Comparison of ENCODE assay signal across 11 cellular contexts in the genomic region with DNA sequence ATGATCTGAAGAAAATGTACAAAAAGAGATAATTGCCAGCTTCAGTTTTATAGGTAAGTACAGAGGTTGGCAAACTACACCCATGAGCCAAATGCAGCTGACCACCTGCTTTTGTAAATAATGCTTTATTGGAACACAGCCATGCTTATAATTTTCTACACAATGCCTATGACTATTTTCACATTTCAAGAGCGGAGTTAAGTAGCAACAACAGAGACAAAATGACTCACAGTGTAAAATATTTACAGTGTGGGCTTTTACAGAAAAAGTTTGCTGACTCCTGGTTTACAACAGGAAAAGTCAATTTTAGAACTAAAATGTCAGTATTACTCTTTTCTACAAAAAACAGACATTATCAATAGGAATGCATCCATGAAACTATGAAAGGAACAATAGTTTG. TPM values are rescaled to one million over a fixed set of nuclear protein-coding genes. Genes with fewer than 3 reads are reported as not detected.
DNase-seq lines count a peak whose midpoint lies in the region; ATAC-seq, FAIRE-seq and TF ChIP-seq lines count a peak whose summit lies in the region.
"Had no signal": no experiment of that assay in that cellular context is flagged by ENCODE, and none has a peak within 500 bp of the region (broad histone marks: within the 10 kb centered on the region; RNA-seq: fewer than 3 reads in every experiment).

No MANE protein-coding gene starts in this region.

- ATAC-seq in HG02798 (IDR thresholded peaks at IDR 0.05; ENCODE audit: poor library complexity, unreplicated experiment) (no peak), HG03432 (IDR thresholded peaks at IDR 0.05; ENCODE audit: unreplicated experiment) (no peak)
- ATAC-seq: T-helper 17 cell had no signal

- H3K4me1 ChIP-seq in HEK293 (ENCODE audit: control insufficient read depth, insufficient read depth, low read length), result no peaks in the 10 kb centered on the region

- DNase-seq in NCI-H2227 (lab: John Stamatoyannopoulos, UW; ENCODE audit: unreplicated experiment), result peak; percentile 37
- DNase-seq in chondrocyte (ENCODE audit: low spot score), result no peak
- DNase-seq in retinal pigment epithelial cell (ENCODE audit: low read depth), result peak; percentile 64
- DNase-seq in HTR-8/SVneo (ENCODE audit: insufficient read length, low spot score), result no peak
- DNase-seq: naive B cell, NCI-H1694, T-helper 17 cell had no signal

- no peak overlapping the region for H3K4me3 Mint-ChIP-seq in chondrocyte (ENCODE audit: unreplicated experiment)
- H3K4me3 Mint-ChIP-seq: naive B cell, T-helper 17 cell had no signal

- peak overlapping the region; percentile 80 for H3K27ac Mint-ChIP-seq in chondrocyte (ENCODE audit: unreplicated experiment)
- H3K27ac Mint-ChIP-seq: T-helper 17 cell had no signal

- no peaks in the 10 kb centered on the region for H3K9me3 ChIP-seq in HEK293 (ENCODE audit: control insufficient read depth, insufficient read depth, low read depth, low read length)

- peaks cover 31 to 82% of the 10 kb centered on the region in 2 experiments for H3K36me3 ChIP-seq in HEK293 (ENCODE audit: control insufficient read depth in 2 of 2, insufficient read depth in 1 of 2, low read length in 2 of 2)

- no peak overlapping the region for H3K27ac ChIP-seq in HEK293 (ENCODE audit: extremely low read depth, low read depth, low read length)

- CTCF ChIA-PET in HEK293 (lab: Yijun Ruan, JAX), result no interaction called here

- H3K36me3 Mint-ChIP-seq in chondrocyte (ENCODE audit: low read depth), result peaks cover 32% of the 10 kb centered on the region

- H3K4me1 Mint-ChIP-seq in chondrocyte (ENCODE audit: low read depth), result peaks cover 21% of the 10 kb centered on the region
- H3K4me1 Mint-ChIP-seq: naive B cell had no signal

- H3K27me3 Mint-ChIP-seq in chondrocyte (ENCODE audit: low read depth), result no peaks in the 10 kb centered on the region
- H3K27me3 Mint-ChIP-seq: naive B cell, T-helper 17 cell had no signal

- no peak for TF ChIP-seq CTCF in HEK293 (tag by site-specific recombination; IDR thresholded peaks at IDR 0.05)
- no peak for TF ChIP-seq CTCF in chondrocyte (IDR thresholded peaks at IDR 0.05)
- no peak for TF ChIP-seq CTCF in retinal pigment epithelial cell (conservative IDR thresholded peaks at IDR 0.05; ENCODE audit: low read depth, low read length)

- FAIRE-seq in HTR-8/SVneo (lab: Jason Lieb, UNC), result no peak
- FAIRE-seq: frontal cortex had no signal

- no peak overlapping the region for H3K4me3 ChIP-seq in HEK293 (ENCODE audit: low read depth, low read length)
- H3K4me3 ChIP-seq in retinal pigment epithelial cell (ENCODE audit: low read length), result no peak overlapping the region

- POLR2A ChIA-PET in HEK293 (lab: Yijun Ruan, JAX), result no interaction called here

- peaks cover 2% of the 10 kb centered on the region for H3K9me3 Mint-ChIP-seq in chondrocyte (ENCODE audit: low read depth)

TF ChIP-seq in HEK293, 187 proteins besides CTCF, POLR2A, EP300 and RAD21:
- TF ChIP-seq HIC1 (tag by site-specific recombination; IDR thresholded peaks at IDR 0.05) (no peak), BCL11B (tag by site-specific recombination; IDR thresholded peaks at IDR 0.05; ENCODE audit: low read depth) (no peak), PRDM6 (tag by site-specific recombination; IDR thresholded peaks at IDR 0.05) (0 out of 2 replicates have a peak, but pooled peaks have one; percentile 17), ZNF157 (tag by site-specific recombination; IDR thresholded peaks at IDR 0.05) (no peak), TCF7L2 (IDR thresholded peaks at IDR 0.05; ENCODE audit: borderline replicate concordance, low read depth, low read length) (no peak)
- TF ChIP-seq, protein P1, sequence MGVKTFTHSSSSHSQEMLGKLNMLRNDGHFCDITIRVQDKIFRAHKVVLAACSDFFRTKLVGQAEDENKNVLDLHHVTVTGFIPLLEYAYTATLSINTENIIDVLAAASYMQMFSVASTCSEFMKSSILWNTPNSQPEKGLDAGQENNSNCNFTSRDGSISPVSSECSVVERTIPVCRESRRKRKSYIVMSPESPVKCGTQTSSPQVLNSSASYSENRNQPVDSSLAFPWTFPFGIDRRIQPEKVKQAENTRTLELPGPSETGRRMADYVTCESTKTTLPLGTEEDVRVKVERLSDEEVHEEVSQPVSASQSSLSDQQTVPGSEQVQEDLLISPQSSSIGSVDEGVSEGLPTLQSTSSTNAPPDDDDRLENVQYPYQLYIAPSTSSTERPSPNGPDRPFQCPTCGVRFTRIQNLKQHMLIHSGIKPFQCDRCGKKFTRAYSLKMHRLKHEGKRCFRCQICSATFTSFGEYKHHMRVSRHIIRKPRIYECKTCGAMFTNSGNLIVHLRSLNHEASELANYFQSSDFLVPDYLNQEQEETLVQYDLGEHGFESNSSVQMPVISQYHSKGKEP (tag by site-specific recombination; IDR thresholded peaks at IDR 0.05), result no peak
- TF ChIP-seq, protein P2, sequence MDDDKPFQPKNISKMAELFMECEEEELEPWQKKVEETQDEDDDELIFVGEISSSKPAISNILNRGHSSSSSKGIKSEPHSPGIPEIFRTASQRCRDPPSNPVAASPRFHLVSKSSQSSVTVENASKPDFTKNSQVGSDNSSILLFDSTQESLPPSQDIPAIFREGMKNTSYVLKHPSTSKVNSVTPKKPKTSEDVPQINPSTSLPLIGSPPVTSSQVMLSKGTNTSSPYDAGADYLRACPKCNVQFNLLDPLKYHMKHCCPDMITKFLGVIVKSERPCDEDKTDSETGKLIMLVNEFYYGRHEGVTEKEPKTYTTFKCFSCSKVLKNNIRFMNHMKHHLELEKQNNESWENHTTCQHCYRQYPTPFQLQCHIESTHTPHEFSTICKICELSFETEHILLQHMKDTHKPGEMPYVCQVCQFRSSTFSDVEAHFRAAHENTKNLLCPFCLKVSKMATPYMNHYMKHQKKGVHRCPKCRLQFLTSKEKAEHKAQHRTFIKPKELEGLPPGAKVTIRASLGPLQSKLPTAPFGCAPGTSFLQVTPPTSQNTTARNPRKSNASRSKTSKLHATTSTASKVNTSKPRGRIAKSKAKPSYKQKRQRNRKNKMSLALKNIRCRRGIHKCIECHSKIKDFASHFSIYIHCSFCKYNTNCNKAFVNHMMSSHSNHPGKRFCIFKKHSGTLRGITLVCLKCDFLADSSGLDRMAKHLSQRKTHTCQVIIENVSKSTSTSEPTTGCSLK (tag by site-specific recombination; IDR thresholded peaks at IDR 0.05), result no peak

RNA-seq across cellular contexts. Expression of gene CWC22, which starts 26.0 kb away (rescaled TPM):
- 14.0 to 19.0 TPM (median 14.2 TPM) in 3 replicates for total RNA-seq in chondrocyte

Comparison
In these comparisons a context has a peak if more than half of its experiments do, and no peak if none do; other contexts are left out.
1. DNase-seq: peak in NCI-H2227 (single experiment) and retinal pigment epithelial cell (single experiment); none in chondrocyte (single experiment) and HTR-8/SVneo (single experiment).